ENCODE assay signal across 2 cellular contexts in the genomic region with DNA sequence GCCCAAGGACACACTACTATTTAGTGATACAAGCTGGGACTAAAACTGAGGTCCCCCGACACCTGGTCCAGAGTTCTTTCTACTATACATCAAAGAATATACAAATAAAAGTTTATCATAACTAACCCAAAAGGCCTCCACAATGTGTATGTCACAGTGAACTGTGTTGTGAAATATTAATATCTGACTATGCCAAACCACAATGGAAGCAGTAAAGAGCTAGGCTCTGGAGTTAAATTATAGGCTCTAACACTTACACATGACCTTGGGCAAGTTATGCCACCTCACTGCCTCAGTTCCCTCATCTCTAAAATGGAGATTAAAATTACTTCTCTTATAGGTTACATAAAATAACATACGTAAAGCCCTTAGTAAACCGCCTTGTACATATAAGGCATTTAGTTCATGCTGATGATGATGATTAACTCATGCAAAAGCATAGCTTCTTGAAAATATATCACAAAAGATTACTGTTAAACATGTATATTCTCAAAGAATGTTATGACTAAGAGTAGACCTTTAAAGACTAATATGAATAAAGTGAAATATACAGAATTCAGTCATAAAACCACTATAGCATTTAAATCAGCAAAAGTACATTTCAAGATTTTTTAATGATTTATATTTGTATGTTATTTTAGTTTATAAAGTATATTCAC.
TF ChIP-seq lines count a peak whose summit lies in the region.

No MANE protein-coding gene starts in this region.

TF ChIP-seq in HepG2, 621 proteins besides CTCF, POLR2A, EP300 and RAD21:
- no peak for TF ChIP-seq GABPA (IDR thresholded peaks at IDR 0.05; ENCODE audit: low read depth, low read length)
- no peak for TF ChIP-seq GABPA (CRISPR knock-in tag; IDR thresholded peaks at IDR 0.05; ENCODE audit: low read depth)
- TF ChIP-seq, protein P1, sequence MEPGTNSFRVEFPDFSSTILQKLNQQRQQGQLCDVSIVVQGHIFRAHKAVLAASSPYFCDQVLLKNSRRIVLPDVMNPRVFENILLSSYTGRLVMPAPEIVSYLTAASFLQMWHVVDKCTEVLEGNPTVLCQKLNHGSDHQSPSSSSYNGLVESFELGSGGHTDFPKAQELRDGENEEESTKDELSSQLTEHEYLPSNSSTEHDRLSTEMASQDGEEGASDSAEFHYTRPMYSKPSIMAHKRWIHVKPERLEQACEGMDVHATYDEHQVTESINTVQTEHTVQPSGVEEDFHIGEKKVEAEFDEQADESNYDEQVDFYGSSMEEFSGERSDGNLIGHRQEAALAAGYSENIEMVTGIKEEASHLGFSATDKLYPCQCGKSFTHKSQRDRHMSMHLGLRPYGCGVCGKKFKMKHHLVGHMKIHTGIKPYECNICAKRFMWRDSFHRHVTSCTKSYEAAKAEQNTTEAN (CRISPR knock-in tag; conservative IDR thresholded peaks at IDR 0.05) = no peak
- TF ChIP-seq ZZZ3 (CRISPR knock-in tag; IDR thresholded peaks at IDR 0.05; ENCODE audit: borderline replicate concordance) = no peak
- TF ChIP-seq, protein P2, sequence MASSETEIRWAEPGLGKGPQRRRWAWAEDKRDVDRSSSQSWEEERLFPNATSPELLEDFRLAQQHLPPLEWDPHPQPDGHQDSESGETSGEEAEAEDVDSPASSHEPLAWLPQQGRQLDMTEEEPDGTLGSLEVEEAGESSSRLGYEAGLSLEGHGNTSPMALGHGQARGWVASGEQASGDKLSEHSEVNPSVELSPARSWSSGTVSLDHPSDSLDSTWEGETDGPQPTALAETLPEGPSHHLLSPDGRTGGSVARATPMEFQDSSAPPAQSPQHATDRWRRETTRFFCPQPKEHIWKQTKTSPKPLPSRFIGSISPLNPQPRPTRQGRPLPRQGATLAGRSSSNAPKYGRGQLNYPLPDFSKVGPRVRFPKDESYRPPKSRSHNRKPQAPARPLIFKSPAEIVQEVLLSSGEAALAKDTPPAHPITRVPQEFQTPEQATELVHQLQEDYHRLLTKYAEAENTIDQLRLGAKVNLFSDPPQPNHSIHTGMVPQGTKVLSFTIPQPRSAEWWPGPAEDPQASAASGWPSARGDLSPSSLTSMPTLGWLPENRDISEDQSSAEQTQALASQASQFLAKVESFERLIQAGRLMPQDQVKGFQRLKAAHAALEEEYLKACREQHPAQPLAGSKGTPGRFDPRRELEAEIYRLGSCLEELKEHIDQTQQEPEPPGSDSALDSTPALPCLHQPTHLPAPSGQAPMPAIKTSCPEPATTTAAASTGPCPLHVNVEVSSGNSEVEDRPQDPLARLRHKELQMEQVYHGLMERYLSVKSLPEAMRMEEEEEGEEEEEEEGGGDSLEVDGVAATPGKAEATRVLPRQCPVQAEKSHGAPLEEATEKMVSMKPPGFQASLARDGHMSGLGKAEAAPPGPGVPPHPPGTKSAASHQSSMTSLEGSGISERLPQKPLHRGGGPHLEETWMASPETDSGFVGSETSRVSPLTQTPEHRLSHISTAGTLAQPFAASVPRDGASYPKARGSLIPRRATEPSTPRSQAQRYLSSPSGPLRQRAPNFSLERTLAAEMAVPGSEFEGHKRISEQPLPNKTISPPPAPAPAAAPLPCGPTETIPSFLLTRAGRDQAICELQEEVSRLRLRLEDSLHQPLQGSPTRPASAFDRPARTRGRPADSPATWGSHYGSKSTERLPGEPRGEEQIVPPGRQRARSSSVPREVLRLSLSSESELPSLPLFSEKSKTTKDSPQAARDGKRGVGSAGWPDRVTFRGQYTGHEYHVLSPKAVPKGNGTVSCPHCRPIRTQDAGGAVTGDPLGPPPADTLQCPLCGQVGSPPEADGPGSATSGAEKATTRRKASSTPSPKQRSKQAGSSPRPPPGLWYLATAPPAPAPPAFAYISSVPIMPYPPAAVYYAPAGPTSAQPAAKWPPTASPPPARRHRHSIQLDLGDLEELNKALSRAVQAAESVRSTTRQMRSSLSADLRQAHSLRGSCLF (CRISPR knock-in tag; IDR thresholded peaks at IDR 0.05; ENCODE audit: borderline replicate concordance) = no peak
- no peak for TF ChIP-seq ZFP62 (CRISPR knock-in tag; IDR thresholded peaks at IDR 0.05)
- 0 out of 2 replicates have a peak, but pooled peaks have one; percentile 21 for TF ChIP-seq CEBPB (IDR thresholded peaks at IDR 0.05; ENCODE audit: borderline replicate concordance, low read depth, low read length)
- no peak for TF ChIP-seq EZH2 (conservative IDR thresholded peaks at IDR 0.05; ENCODE audit: low read depth, low read length)
- no peak for TF ChIP-seq ISL2 (CRISPR knock-in tag; IDR thresholded peaks at IDR 0.05)
- TF ChIP-seq, protein P3, sequence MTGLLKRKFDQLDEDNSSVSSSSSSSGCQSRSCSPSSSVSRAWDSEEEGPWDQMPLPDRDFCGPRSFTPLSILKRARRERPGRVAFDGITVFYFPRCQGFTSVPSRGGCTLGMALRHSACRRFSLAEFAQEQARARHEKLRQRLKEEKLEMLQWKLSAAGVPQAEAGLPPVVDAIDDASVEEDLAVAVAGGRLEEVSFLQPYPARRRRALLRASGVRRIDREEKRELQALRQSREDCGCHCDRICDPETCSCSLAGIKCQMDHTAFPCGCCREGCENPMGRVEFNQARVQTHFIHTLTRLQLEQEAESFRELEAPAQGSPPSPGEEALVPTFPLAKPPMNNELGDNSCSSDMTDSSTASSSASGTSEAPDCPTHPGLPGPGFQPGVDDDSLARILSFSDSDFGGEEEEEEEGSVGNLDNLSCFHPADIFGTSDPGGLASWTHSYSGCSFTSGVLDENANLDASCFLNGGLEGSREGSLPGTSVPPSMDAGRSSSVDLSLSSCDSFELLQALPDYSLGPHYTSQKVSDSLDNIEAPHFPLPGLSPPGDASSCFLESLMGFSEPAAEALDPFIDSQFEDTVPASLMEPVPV (CRISPR knock-in tag; IDR thresholded peaks at IDR 0.05) = no peak

TF ChIP-seq in GM23338, 12 proteins besides CTCF, POLR2A, EP300 and RAD21:
- TF ChIP-seq ZNF114 (CRISPR knock-in tag; IDR thresholded peaks at IDR 0.05) = no peak
- no peak for TF ChIP-seq CREB1 (CRISPR knock-in tag; IDR thresholded peaks at IDR 0.05; ENCODE audit: low read depth)
- TF ChIP-seq REST (IDR thresholded peaks at IDR 0.05; ENCODE audit: unreplicated experiment) = no peak
- no peak for TF ChIP-seq ZNF462 (CRISPR knock-in tag; IDR thresholded peaks at IDR 0.05)
- TF ChIP-seq POLR2AphosphoS5 (IDR thresholded peaks at IDR 0.05; ENCODE audit: low read depth) = no peak
- no peak for TF ChIP-seq ETS1 (IDR thresholded peaks at IDR 0.05)
- TF ChIP-seq ZNF331 (CRISPR knock-in tag; IDR thresholded peaks at IDR 0.05; ENCODE audit: low read depth) = no peak
- TF ChIP-seq EZH2 (IDR thresholded peaks at IDR 0.05; ENCODE audit: low read depth, unreplicated experiment) = no peak
- no peak for TF ChIP-seq EZH2phosphoT487 (IDR thresholded peaks at IDR 0.05; ENCODE audit: unreplicated experiment)
- no peak for TF ChIP-seq STAT1 (IDR thresholded peaks at IDR 0.05; ENCODE audit: unreplicated experiment)
- TF ChIP-seq JUNB (IDR thresholded peaks at IDR 0.05; ENCODE audit: unreplicated experiment) = no peak
- no peak for TF ChIP-seq NANOG (IDR thresholded peaks at IDR 0.05; ENCODE audit: borderline replicate concordance)
